ENCODE assay signal across 8 cellular contexts in the genomic region with DNA sequence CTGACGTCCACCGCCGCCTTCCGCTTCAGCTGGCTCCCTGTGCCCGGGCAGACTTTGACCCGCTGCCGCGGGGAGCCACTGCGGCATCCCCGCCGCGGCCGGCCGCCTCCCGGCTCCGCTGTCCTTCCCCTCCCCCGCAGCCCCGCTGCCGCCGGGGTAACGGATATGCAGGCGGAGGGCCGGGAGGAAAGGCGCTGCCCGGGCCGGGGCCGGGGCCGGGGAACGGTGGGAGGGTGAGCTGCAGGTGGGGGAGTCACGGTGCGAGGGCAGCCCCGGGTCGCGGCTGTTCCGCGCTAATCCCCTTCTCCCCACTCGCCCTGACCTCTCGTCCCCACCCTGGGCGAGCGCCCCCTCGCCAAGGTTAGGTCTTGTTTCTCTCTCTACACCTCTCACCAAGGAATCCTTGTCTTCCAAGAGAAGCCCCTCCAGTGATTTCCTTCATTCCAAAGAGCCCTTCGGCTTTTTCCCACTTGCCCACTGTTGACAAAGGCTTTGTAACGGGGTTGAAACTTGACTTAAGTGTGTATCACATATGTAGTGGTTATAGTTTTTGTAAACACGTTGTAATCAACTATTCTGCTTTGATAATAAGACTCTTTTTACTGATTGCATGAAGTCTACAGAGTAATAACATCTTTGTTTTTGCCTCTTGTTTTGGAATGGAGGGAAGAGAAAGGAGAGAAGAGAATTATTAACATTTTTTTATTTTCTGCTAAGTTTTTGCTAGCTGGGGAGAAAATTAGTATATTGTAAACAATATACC. TPM values are rescaled to one million over a fixed set of nuclear protein-coding genes. Genes with fewer than 3 reads are reported as not detected.
DNase-seq lines count a peak whose midpoint lies in the region; ATAC-seq and TF ChIP-seq lines count a peak whose summit lies in the region.

No MANE protein-coding gene starts in this region.

- peaks cover 11% of the 10 kb centered on the region for H3K4me1 Mint-ChIP-seq in nephron

- no peaks in the 10 kb centered on the region for H3K9me3 ChIP-seq in fibroblast of lung (ENCODE audit: control insufficient read depth, insufficient read depth, low read depth, low read length)

- peak overlapping the region; percentile 74 to 92 (median 77) for H3K27ac Mint-ChIP-seq in nephron

- H3K4me1 ChIP-seq in fibroblast of lung (ENCODE audit: control insufficient read depth, extremely low read depth, insufficient read depth, low read length), result no peaks in the 10 kb centered on the region

- peak overlapping the region; percentile 87 for H3K4me2 ChIP-seq in fibroblast of lung (ENCODE audit: extremely low read depth, insufficient read depth, low read length)

- peaks cover 5% of the 10 kb centered on the region for H3K79me2 ChIP-seq in fibroblast of lung (ENCODE audit: control insufficient read depth, insufficient read depth, low read length)

- TF ChIP-seq CTCF in AG09309 (IDR thresholded peaks at IDR 0.05; ENCODE audit: control insufficient read depth, insufficient read depth, low read depth, low read length, missing control alignments) (peak; percentile 12), fibroblast of lung (conservative IDR thresholded peaks at IDR 0.05 in 1 of 2, IDR thresholded peaks at IDR 0.05 in 1 of 2; ENCODE audit: low read depth in 1 of 2, low read length in 2 of 2) (peak; percentile 9 to 17), nephron (IDR thresholded peaks at IDR 0.05; ENCODE audit: unreplicated experiment in 3 of 3) (no peak)

- H3K36me3 Mint-ChIP-seq in nephron (ENCODE audit: low read depth), result no peaks in the 10 kb centered on the region

- peak overlapping the region; percentile 80 for H3K27ac ChIP-seq in fibroblast of lung (ENCODE audit: insufficient read depth, low read length)

- H3K9me3 Mint-ChIP-seq in nephron, result no peaks in the 10 kb centered on the region

- peak overlapping the region; percentile 98 for H2AFZ ChIP-seq in fibroblast of lung (ENCODE audit: low read length)

- peak overlapping the region; percentile 67 for H3K9ac ChIP-seq in fibroblast of lung (ENCODE audit: insufficient read depth, low read length)

- DNase-seq in AG09309 (ENCODE audit: low read depth) (no peak), NCI-H526 treated with DMSO at 0.1 percent for 48 hours (lab: John Stamatoyannopoulos, UW) (peak; percentile 94), activated T-cell treated with anti-CD3 and anti-CD28 coated beads for 4 hours (peak; percentile 42), fibroblast of lung (ENCODE audit: low read depth in 2 of 2) (no peak), superior temporal gyrus (ENCODE audit: extremely low spot score) (peak; percentile 74)

- no peaks in the 10 kb centered on the region for H4K20me1 ChIP-seq in fibroblast of lung (ENCODE audit: control insufficient read depth, extremely low read depth, insufficient read depth, low read length)

- H3K4me3 Mint-ChIP-seq in nephron, result peak overlapping the region in 2 of 3 experiments; percentile 86 to 91

- ATAC-seq in GM18858 (IDR thresholded peaks at IDR 0.05; ENCODE audit: unreplicated experiment) (peak; percentile 22), HG03064 (IDR thresholded peaks at IDR 0.05; ENCODE audit: low read depth, unreplicated experiment) (peak; percentile 36)

- peak overlapping the region; percentile 97 for H3K4me3 ChIP-seq in AG09309 (ENCODE audit: control insufficient read depth, low read depth, low read length)
- peak overlapping the region; percentile 68 to 97 (median 83) for H3K4me3 ChIP-seq in fibroblast of lung (replicated peaks in 1 of 4; ENCODE audit: control extremely low read depth in 1 of 4, insufficient read depth in 1 of 4, low read depth in 3 of 4, low read length in 4 of 4)

- H3K27me3 Mint-ChIP-seq in nephron (ENCODE audit: low read depth), result no peaks in the 10 kb centered on the region

- no peaks in the 10 kb centered on the region for H3K36me3 ChIP-seq in fibroblast of lung (ENCODE audit: control insufficient read depth, insufficient read depth, low read length)

- H3K27me3 ChIP-seq in fibroblast of lung (ENCODE audit: control insufficient read depth, insufficient read depth, low read length), result no peaks in the 10 kb centered on the region

RNA-seq across cellular contexts. Expression of a gene that starts 0.7 kb away (rescaled TPM):
- total RNA-seq in fibroblast of lung, result 28.0 and 31.5 TPM in 2 replicates
- 17.3 and 18.4 TPM in 2 replicates for polyA plus RNA-seq in fibroblast of lung
- polyA plus RNA-seq in fibroblast of lung (2012), result 11.7 and 13.9 TPM in 2 replicates
- 15.8 and 16.8 TPM in 2 replicates for polyA minus RNA-seq in fibroblast of lung (ENCODE audit: low replicate concordance)

Comparison
In these comparisons a context has a peak if more than half of its experiments do, and no peak if none do; other contexts are left out.
1. DNase-seq: peak in NCI-H526 treated with DMSO at 0.1 percent for 48 hours (single experiment), activated T-cell treated with anti-CD3 and anti-CD28 coated beads for 4 hours (single experiment) and superior temporal gyrus (single experiment); none in AG09309 (single experiment) and fibroblast of lung (0 of 2).
2. CTCF ChIP-seq: peak in AG09309 (single experiment) and fibroblast of lung (2 of 2); none in nephron (0 of 3).